Comparison of ENCODE assay signal across 11 cellular contexts in genomic region chr1:206721454-206721853, GRCh38. TPM values are rescaled to one million over a fixed set of nuclear protein-coding genes. Genes with fewer than 3 reads are reported as not detected.
"Had no signal": no experiment of that assay in that cellular context is flagged by ENCODE, and none has a peak within 500 bp of the region (broad histone marks: within the 10 kb centered on the region; RNA-seq: fewer than 3 reads in every experiment).

No MANE protein-coding gene starts in this region.

- H3K27ac ChIP-seq: ascending aorta, esophagus muscularis mucosa, uterus had no signal

- H3K27me3 Mint-ChIP-seq: activated T-cell treated with anti-CD3 and anti-CD28 coated beads, Interleukin-2, amount 50 U/mL, for 24 hours had no signal

- H3K4me3 ChIP-seq: ascending aorta, esophagus muscularis mucosa, uterus had no signal

- DNase-seq: activated T-cell treated with anti-CD3 and anti-CD28 coated beads, Interleukin-2, amount 50 U/mL, for 24 hours; glutamatergic neuron; immature natural killer cell; stimulated activated CD4-positive, alpha-beta T cell treated with anti-CD3 and anti-CD28 coated beads, Interleukin-4, amount 100 ng/mL, for 4 hours; T-helper 2 cell; uterus had no signal

- H3K27me3 ChIP-seq: ascending aorta, esophagus muscularis mucosa, uterus had no signal

- H3K9me3 Mint-ChIP-seq: activated T-cell treated with anti-CD3 and anti-CD28 coated beads, Interleukin-2, amount 50 U/mL, for 24 hours; immature natural killer cell had no signal

- H3K4me3 Mint-ChIP-seq: activated T-cell treated with anti-CD3 and anti-CD28 coated beads, Interleukin-2, amount 50 U/mL, for 24 hours; immature natural killer cell had no signal

- H3K9me3 ChIP-seq: ascending aorta, esophagus muscularis mucosa, uterus had no signal

- H3K36me3 Mint-ChIP-seq: immature natural killer cell had no signal

- H3K36me3 ChIP-seq: ascending aorta, esophagus muscularis mucosa, uterus had no signal

RNA-seq across cellular contexts. Expression of gene IL19, which starts 49.1 kb away (rescaled TPM):
- total RNA-seq: ascending aorta, bronchial epithelial cell, esophagus muscularis mucosa, osteocyte had no signal

RNA-seq across cellular contexts. Expression of gene IL10, which starts 50.8 kb away (rescaled TPM):
- total RNA-seq: bronchial epithelial cell, fibroblast of villous mesenchyme, osteocyte had no signal
